13 cellular contexts compared by ENCODE assay signal in genomic region chr2:202632682-202633081, GRCh38. TPM values are rescaled to one million over a fixed set of nuclear protein-coding genes. Genes with fewer than 3 reads are reported as not detected.
DNase-seq lines count a peak whose midpoint lies in the region; ATAC-seq and TF ChIP-seq lines count a peak whose summit lies in the region.
"Had no signal": no experiment of that assay in that cellular context is flagged by ENCODE, and none has a peak within 500 bp of the region (broad histone marks: within the 10 kb centered on the region; RNA-seq: fewer than 3 reads in every experiment).

No MANE protein-coding gene starts in this region.

- peak in 2 of 8 donors; percentile 19 to 26 for ATAC-seq in heart right ventricle
- ATAC-seq in gastrocnemius medialis: no peak
- ATAC-seq: GM12878 had no signal

- no peaks in the 10 kb centered on the region for H3K27me3 Mint-ChIP-seq in activated CD4-positive, alpha-beta T cell treated with anti-CD3 and anti-CD28 coated beads, Interleukin-2, amount 10 ng/mL, durations not matched to agents 7 days and 5 days

- TF ChIP-seq CTCF in ascending aorta (IDR thresholded peaks at IDR 0.05): no peak
- no peak for TF ChIP-seq CTCF in heart right ventricle (IDR thresholded peaks at IDR 0.05)
- TF ChIP-seq CTCF in testis (IDR thresholded peaks at IDR 0.05): no peak
- no peak for TF ChIP-seq CTCF in smooth muscle cell (IDR thresholded peaks at IDR 0.05; ENCODE audit: borderline replicate concordance, insufficient read depth, poor library complexity, severe bottlenecking)
- no peak for TF ChIP-seq CTCF in gastrocnemius medialis (IDR thresholded peaks at IDR 0.05 in 4 of 5, conservative IDR thresholded peaks at IDR 0.05 in 1 of 5)

- TF ChIP-seq POLR2A in testis (IDR thresholded peaks at IDR 0.05) (no peak), gastrocnemius medialis (IDR thresholded peaks at IDR 0.05) (no peak)

- H2AFZ ChIP-seq in smooth muscle cell (ENCODE audit: low read depth): no peak overlapping the region

- peaks cover 17% of the 10 kb centered on the region for H3K79me2 ChIP-seq in smooth muscle cell (ENCODE audit: low read depth)

- in situ Hi-C loops in ACHN (cut with HindIII; ENCODE audit: low pct_ligation_motif_present, low pct_unique_long_range_greater_than_20kb, low sequenced_read_pairs) (no loop called here), gastrocnemius medialis (cut with MboI; ENCODE audit: low sequenced_read_pairs in 4 of 4) (no loop called here)

- H3K4me2 ChIP-seq in smooth muscle cell: no peak overlapping the region

- H3K4me1 Mint-ChIP-seq in activated CD4-positive, alpha-beta T cell treated with anti-CD3 and anti-CD28 coated beads, Interleukin-2, amount 10 ng/mL, durations not matched to agents 7 days and 5 days: peaks cover 31% of the 10 kb centered on the region

- H3K36me3 ChIP-seq in ascending aorta: no peaks in the 10 kb centered on the region
- no peaks in the 10 kb centered on the region for H3K36me3 ChIP-seq in heart right ventricle
- H3K36me3 ChIP-seq in testis (ENCODE audit: low read depth, missing control alignments): no peaks in the 10 kb centered on the region
- H3K36me3 ChIP-seq in smooth muscle cell (ENCODE audit: low read depth): no peaks in the 10 kb centered on the region
- no peaks in the 10 kb centered on the region for H3K36me3 ChIP-seq in gastrocnemius medialis
- H3K36me3 ChIP-seq: transverse colon had no signal

- H3K4me3 Mint-ChIP-seq in activated CD4-positive, alpha-beta T cell treated with anti-CD3 and anti-CD28 coated beads, Interleukin-2, amount 10 ng/mL, durations not matched to agents 7 days and 5 days: peak overlapping the region; percentile 40

- H3K27ac ChIP-seq in ascending aorta (peak overlapping the region; percentile 75 to 87), heart right ventricle (peak overlapping the region in 7 of 10 donors; percentile 2 to 94 (median 46)), testis (peak overlapping the region; percentile 88 to 97), smooth muscle cell (ENCODE audit: low read depth) (no peak overlapping the region), gastrocnemius medialis (no peak overlapping the region)
- H3K27ac ChIP-seq: transverse colon had no signal

- peaks cover 8% of the 10 kb centered on the region for H3K36me3 Mint-ChIP-seq in activated CD4-positive, alpha-beta T cell treated with anti-CD3 and anti-CD28 coated beads, Interleukin-2, amount 10 ng/mL, durations not matched to agents 7 days and 5 days (ENCODE audit: low read depth)

- peak overlapping the region in 1 of 2 donors; percentile 14 for H3K4me3 ChIP-seq in ascending aorta
- no peak overlapping the region for H3K4me3 ChIP-seq in heart right ventricle
- H3K4me3 ChIP-seq in testis: no peak overlapping the region
- no peak overlapping the region for H3K4me3 ChIP-seq in smooth muscle cell
- no peak overlapping the region for H3K4me3 ChIP-seq in gastrocnemius medialis
- H3K4me3 ChIP-seq: GM12878, transverse colon had no signal

- CTCF ChIA-PET in activated CD4-positive, alpha-beta T cell treated with anti-CD3 and anti-CD28 coated beads, Interleukin-2, amount 10 ng/mL, durations not matched to agents 7 days and 5 days (lab: Charles Lee): interaction anchor here (1.1 kb wide), 2 partner anchors 11 to 298 kb away, joined by 3 to 4 read pairs; no protein-coding TSS in a partner anchor

- no peaks in the 10 kb centered on the region for H3F3A ChIP-seq in smooth muscle cell (ENCODE audit: low read depth)

- WGBS in heart right ventricle, 2 donors: 0 to 8% methylated on average over 1 of the region's 1 CpG
- 8 to 21% methylated on average over 1 of the region's 1 CpG for WGBS in testis, 2 donors
- 83% methylated on average over 1 of the region's 1 CpG for WGBS in smooth muscle cell (ENCODE audit: low lambda C conversion rate)

- no peak overlapping the region for H3K9ac ChIP-seq in smooth muscle cell (ENCODE audit: low read depth)

- peak overlapping the region; percentile 4 for H3K27ac Mint-ChIP-seq in activated CD4-positive, alpha-beta T cell treated with anti-CD3 and anti-CD28 coated beads, Interleukin-2, amount 10 ng/mL, durations not matched to agents 7 days and 5 days

- POLR2A ChIA-PET in activated CD4-positive, alpha-beta T cell treated with anti-CD3 and anti-CD28 coated beads, Interleukin-2, amount 10 ng/mL, durations not matched to agents 7 days and 5 days (lab: Charles Lee): no interaction called here

- no peak for DNase-seq in activated CD4-positive, alpha-beta T cell treated with anti-CD3 and anti-CD28 coated beads, Interleukin-2, amount 10 ng/mL, durations not matched to agents 7 days and 5 days
- no peak for DNase-seq in activated CD4-positive, alpha-beta T cell treated with anti-CD3 and anti-CD28 coated beads, Interleukin-2, amount 50 U/mL, for 1 hour
- peak; percentile 19 to 84 for DNase-seq in ascending aorta (ENCODE audit: low spot score in 2 of 2)
- DNase-seq in heart right ventricle: peak; percentile 36 to 69
- peak; percentile 76 for DNase-seq in testis
- no peak for DNase-seq in ACHN
- DNase-seq in smooth muscle cell (lab: John Stamatoyannopoulos, UW; ENCODE audit: unreplicated experiment): no peak
- DNase-seq in gastrocnemius medialis: no peak
- DNase-seq: activated CD4-positive, alpha-beta T cell treated with anti-CD3 and anti-CD28 coated beads for 48 hours; activated naive CD4-positive, alpha-beta T cell treated with Interleukin-2 at 50 U/mL for 16 hours; NCI-H187; transverse colon had no signal

- no peaks in the 10 kb centered on the region for H3K9me3 Mint-ChIP-seq in activated CD4-positive, alpha-beta T cell treated with anti-CD3 and anti-CD28 coated beads, Interleukin-2, amount 10 ng/mL, durations not matched to agents 7 days and 5 days

- H3K9me3 ChIP-seq in ascending aorta (no peaks in the 10 kb centered on the region), heart right ventricle (no peaks in the 10 kb centered on the region), testis (no peaks in the 10 kb centered on the region), smooth muscle cell (replicated peaks; ENCODE audit: low read depth) (no peaks in the 10 kb centered on the region), gastrocnemius medialis (no peaks in the 10 kb centered on the region)
- H3K9me3 ChIP-seq: transverse colon had no signal

- peaks cover 6% of the 10 kb centered on the region for H4K20me1 ChIP-seq in smooth muscle cell (ENCODE audit: low read depth)

- H3K4me1 ChIP-seq in ascending aorta: peaks cover 3 to 8% of the 10 kb centered on the region in 2 donors
- peaks cover 3 to 34% (median 24%) of the 10 kb centered on the region in 9 donors for H3K4me1 ChIP-seq in heart right ventricle
- H3K4me1 ChIP-seq in testis: peaks cover 11% of the 10 kb centered on the region
- H3K4me1 ChIP-seq in smooth muscle cell (ENCODE audit: low read depth): peaks cover 3% of the 10 kb centered on the region
- peaks cover 9 to 17% of the 10 kb centered on the region in 2 donors for H3K4me1 ChIP-seq in gastrocnemius medialis

- intact Hi-C loops in ascending aorta (cut with DNase I) (loop anchor here (5.0 to 10.0 kb wide), 7 partner anchors 175 to 605 kb away; partner anchors contain the start of genes CARF, CYP20A1, FZD7 and NBEAL1), heart right ventricle (cut with DNase I) (loop anchor here in 3 of 10 donors (5.0 to 10.0 kb wide), 3 partner anchors 40 to 258 kb away; partner anchors contain the start of gene BMPR2 (in 1 of the 3)), testis (cut with DNase I; ENCODE audit: low total_unique reads) (no loop called here), gastrocnemius medialis (cut with DNase I; ENCODE audit: low total_unique reads) (loop anchor here (5.0 to 10.0 kb wide), 2 partner anchors 255 to 602 kb away; partner anchors contain the start of genes BMPR2 and CYP20A1)

- H3K27me3 ChIP-seq in ascending aorta (no peaks in the 10 kb centered on the region), heart right ventricle (no peaks in the 10 kb centered on the region), testis (no peaks in the 10 kb centered on the region), smooth muscle cell (ENCODE audit: low read depth) (no peaks in the 10 kb centered on the region), gastrocnemius medialis (no peaks in the 10 kb centered on the region)
- H3K27me3 ChIP-seq: transverse colon had no signal

RNA-seq across cellular contexts. Expression of gene FAM117B, which starts 2.1 kb away (rescaled TPM):
- total RNA-seq in activated CD4-positive, alpha-beta T cell treated with anti-CD3 and anti-CD28 coated beads, Interleukin-2, amount 10 ng/mL, durations not matched to agents 7 days and 5 days: 10 to 100 TPM; 23.0 to 24.9 TPM
- total RNA-seq in ascending aorta (30.1 TPM), heart right ventricle (1 to 10 TPM in 9 of 10 donors, under 1 TPM in 1; 0.75 to 3.9 (median 2.6) TPM), testis (10 to 100 TPM; 28.0 to 34.7 TPM), smooth muscle cell (11.1 and 12.3 TPM in 2 replicates), gastrocnemius medialis (1 to 10 TPM; 1.5 to 4.5 (median 2.9) TPM)
- polyA plus RNA-seq in heart right ventricle (1 to 10 TPM in 1 of 2 donors, under 1 TPM in 1; 0.49 to 1.2 TPM), testis (ENCODE audit: insufficient read depth, low read depth, low replicate concordance) (9.8 TPM), smooth muscle cell (5.4 and 8.0 TPM in 2 replicates)

Comparison
In these comparisons a context has a peak if more than half of its experiments do, and no peak if none do; other contexts are left out.
1. DNase-seq: peak in ascending aorta (2 of 2), heart right ventricle (2 of 2) and testis (single experiment); none in activated CD4-positive, alpha-beta T cell treated with anti-CD3 and anti-CD28 coated beads, Interleukin-2, amount 10 ng/mL, durations not matched to agents 7 days and 5 days (single experiment), activated CD4-positive, alpha-beta T cell treated with anti-CD3 and anti-CD28 coated beads, Interleukin-2, amount 50 U/mL, for 1 hour (single experiment), ACHN (single experiment), smooth muscle cell (single experiment) and gastrocnemius medialis (0 of 2).
2. H3K27ac ChIP-seq: peak in ascending aorta (2 of 2), heart right ventricle (7 of 10) and testis (2 of 2); none in smooth muscle cell (single experiment) and gastrocnemius medialis (0 of 4).